Comparison of ENCODE assay signal across 12 cellular contexts in genomic region chr18:54608008-54608642, GRCh38. TPM values are rescaled to one million over a fixed set of nuclear protein-coding genes. Genes with fewer than 3 reads are reported as not detected.
DNase-seq lines count a peak whose midpoint lies in the region; ATAC-seq and TF ChIP-seq lines count a peak whose summit lies in the region.
"Had no signal": no experiment of that assay in that cellular context is flagged by ENCODE, and none has a peak within 500 bp of the region (broad histone marks: within the 10 kb centered on the region; RNA-seq: fewer than 3 reads in every experiment).

No MANE protein-coding gene starts in this region.

- no peak for TF ChIP-seq CTCF in astrocyte of the spinal cord (IDR thresholded peaks at IDR 0.05; ENCODE audit: low read depth, low read length)
- no peak for TF ChIP-seq CTCF in kidney epithelial cell (IDR thresholded peaks at IDR 0.05; ENCODE audit: insufficient read depth, low read length, poor library complexity, severe bottlenecking)

- H3K27me3 ChIP-seq in kidney epithelial cell (ENCODE audit: control insufficient read depth, insufficient read depth, low read length): no peaks in the 10 kb centered on the region

- in situ Hi-C loops in astrocyte of the spinal cord (cut with HindIII; ENCODE audit: low sequenced_read_pairs): no loop called here

- H3K4me3 ChIP-seq in astrocyte of the spinal cord (ENCODE audit: low read depth, low read length) (no peak overlapping the region), kidney epithelial cell (ENCODE audit: low read depth, low read length) (peak overlapping the region; percentile 39)

- H3K36me3 ChIP-seq in kidney epithelial cell (ENCODE audit: control insufficient read depth, insufficient read depth, low read length): no peaks in the 10 kb centered on the region

- ATAC-seq in GM21423 (IDR thresholded peaks at IDR 0.05; ENCODE audit: unreplicated experiment) (no peak), GM18519 (IDR thresholded peaks at IDR 0.05; ENCODE audit: low FRiP score, unreplicated experiment) (no peak)
- ATAC-seq: effector memory CD8-positive, alpha-beta T cell had no signal

- DNase-seq in A172 (ENCODE audit: low spot score): peak; percentile 35
- peak; percentile 61 for DNase-seq in HT1080 (ENCODE audit: low read depth)
- DNase-seq in astrocyte of the spinal cord (ENCODE audit: low read depth, low spot score): peak; percentile 35
- DNase-seq in kidney epithelial cell (ENCODE audit: low read depth): no peak
- DNase-seq in SW 1271 (lab: John Stamatoyannopoulos, UW): no peak
- no peak for DNase-seq in NCI-H1694 treated with DMSO at 0.1 percent for 48 hours (lab: John Stamatoyannopoulos, UW)
- DNase-seq: CD4-positive, alpha-beta memory T cell; effector memory CD8-positive, alpha-beta T cell; posterior cingulate gyrus had no signal

RNA-seq across cellular contexts. Expression of gene DYNAP, which starts 17.1 kb away (rescaled TPM):
- not detected in 2 replicates for total RNA-seq in A172 (2014; rRNA removed; shearing (Covaris generic))
- total RNA-seq in HT1080 (2014; rRNA removed; shearing (Covaris generic)): 0.03 TPM in 1 of 2 replicates, not detected in the other
- 0.48 and 0.92 TPM in 2 replicates for polyA plus RNA-seq in HT1080 (2015; cell fraction: cytosol; rRNA removed)
- polyA plus RNA-seq in HT1080 (2015; cell fraction: nucleus; rRNA removed): 0.30 and 0.69 TPM in 2 replicates
- not detected in 2 replicates for total RNA-seq in kidney epithelial cell
- total RNA-seq: CD4-positive, alpha-beta memory T cell; subcutaneous adipose tissue had no signal
- polyA plus RNA-seq: CD4-positive, alpha-beta memory T cell had no signal

Comparison
In these comparisons a context has a peak if more than half of its experiments do, and no peak if none do; other contexts are left out.
1. DNase-seq: peak in A172 (single experiment), HT1080 (single experiment) and astrocyte of the spinal cord (single experiment); none in kidney epithelial cell (single experiment), SW 1271 (0 of 2) and NCI-H1694 treated with DMSO at 0.1 percent for 48 hours (single experiment).